Comparison of ENCODE assay signal across 12 cellular contexts in the genomic region with DNA sequence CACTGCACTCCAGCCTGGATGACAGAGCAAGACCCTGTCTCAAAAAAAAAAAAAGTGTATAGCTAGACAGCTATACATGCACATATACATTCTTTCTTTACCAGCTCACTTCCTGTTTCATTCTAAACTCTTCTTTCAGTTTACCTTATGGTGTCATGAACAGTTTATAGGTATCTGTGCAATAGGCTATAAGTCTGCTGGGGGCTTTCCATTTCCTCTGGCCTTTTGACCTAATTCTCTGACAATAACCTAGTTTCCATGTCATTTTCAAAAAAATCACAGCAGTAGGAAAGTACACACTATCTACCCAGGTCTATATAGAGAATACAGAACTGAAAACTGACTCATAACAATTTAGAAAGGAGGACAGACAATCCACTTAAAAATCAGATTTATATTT.
DNase-seq lines count a peak whose midpoint lies in the region; ATAC-seq lines count a peak whose summit lies in the region.
"Had no signal": no experiment of that assay in that cellular context is flagged by ENCODE, and none has a peak within 500 bp of the region (broad histone marks: within the 10 kb centered on the region; RNA-seq: fewer than 3 reads in every experiment).

No MANE protein-coding gene starts in this region.

- in situ Hi-C loops in ACHN (cut with HindIII; ENCODE audit: low pct_ligation_motif_present, low pct_unique_long_range_greater_than_20kb, low sequenced_read_pairs), result no loop called here

- peak; percentile 94 for ATAC-seq in GM18870 (IDR thresholded peaks at IDR 0.05; ENCODE audit: unreplicated experiment)
- ATAC-seq in GM21576 (IDR thresholded peaks at IDR 0.05; ENCODE audit: unreplicated experiment), result peak; percentile 88
- peak; percentile 96 for ATAC-seq in HG03175 (IDR thresholded peaks at IDR 0.05; ENCODE audit: unreplicated experiment)
- ATAC-seq: right lobe of liver had no signal

- DNase-seq in germinal center (ENCODE audit: low spot score) (peak; percentile 33), ACHN (no peak), globus pallidus (ENCODE audit: low spot score) (no peak), hippocampal formation (lab: John Stamatoyannopoulos, UW) (no peak)
- DNase-seq in activated CD4-positive, alpha-beta T cell treated with anti-CD3 and anti-CD28 coated beads for 1 hour, result no peak
- DNase-seq: activated CD8-positive, alpha-beta memory T cell treated with anti-CD3 and anti-CD28 coated beads for 24 hours; DND-41; NCI-H187; right lobe of liver had no signal
